Comparison of ENCODE assay signal across 15 cellular contexts in genomic region chr3:18648868-18649450, GRCh38.
DNase-seq lines count a peak whose midpoint lies in the region; ATAC-seq and TF ChIP-seq lines count a peak whose summit lies in the region.
"Had no signal": no experiment of that assay in that cellular context is flagged by ENCODE, and none has a peak within 500 bp of the region (broad histone marks: within the 10 kb centered on the region; RNA-seq: fewer than 3 reads in every experiment).

No MANE protein-coding gene starts in this region.

- intact Hi-C loops in OCI-LY7 (cut with micrococcal nuclease; ENCODE audit: unreplicated experiment): no loop called here
- intact Hi-C loops in colonic mucosa (cut with DNase I): no loop called here

- CTCF ChIA-PET in OCI-LY7 (lab: Charles Lee; ENCODE audit: unreplicated experiment): no interaction called here

- H3K9me3 Mint-ChIP-seq in activated T-cell treated with anti-CD3 and anti-CD28 coated beads, Interleukin-2, amount 50 U/mL, for 24 hours: peaks cover 7% of the 10 kb centered on the region
- H3K9me3 Mint-ChIP-seq in CD4-positive, CD25-positive, alpha-beta regulatory T cell: peaks cover 0 to 2% (median 0%) of the 10 kb centered on the region in 7 donors
- no peaks in the 10 kb centered on the region for H3K9me3 Mint-ChIP-seq in activated naive CD8-positive, alpha-beta T cell treated with anti-CD3 and anti-CD28 coated beads for 36 hours

- no peak for DNase-seq in activated T-cell treated with anti-CD3 and anti-CD28 coated beads, Interleukin-2, amount 50 U/mL, for 24 hours
- DNase-seq in activated T-cell treated with anti-CD3 and anti-CD28 coated beads for 4 hours (no peak), OCI-LY7 (ENCODE audit: low spot score) (no peak), colonic mucosa (no peak)
- DNase-seq in CD4-positive, CD25-positive, alpha-beta regulatory T cell: no peak
- DNase-seq in activated naive CD8-positive, alpha-beta T cell treated with anti-CD3 and anti-CD28 coated beads for 36 hours: no peak
- DNase-seq in effector CD4-positive, alpha-beta T cell: no peak
- DNase-seq: AML-193, DMS53, Kasumi-1, NCI-H1930, NCI-H2171, NCI-H510A had no signal

- H3K79me2 ChIP-seq in OCI-LY7 (ENCODE audit: insufficient read depth, low read depth, low read length): no peaks in the 10 kb centered on the region

- no peaks in the 10 kb centered on the region for H3K9me3 ChIP-seq in CD4-positive, CD25-positive, alpha-beta regulatory T cell (ENCODE audit: control insufficient read depth in 2 of 2, low read length in 2 of 2)
- H3K9me3 ChIP-seq in OCI-LY7 (ENCODE audit: low read length): no peaks in the 10 kb centered on the region
- H3K9me3 ChIP-seq in colonic mucosa: no peaks in the 10 kb centered on the region
- H3K9me3 ChIP-seq: HAP-1 had no signal

- H2AFZ ChIP-seq in OCI-LY7 (ENCODE audit: low read length): peak overlapping the region; percentile 17; the same call in 1 of the 2 replicates

- no peak for TF ChIP-seq CTCF in OCI-LY7 (conservative IDR thresholded peaks at IDR 0.05; ENCODE audit: low read length)
- no peak for TF ChIP-seq CTCF in colonic mucosa (IDR thresholded peaks at IDR 0.05)

- H3K9me2 ChIP-seq in OCI-LY7 (ENCODE audit: insufficient read depth, low read length): no peaks in the 10 kb centered on the region

- H3K4me3 Mint-ChIP-seq in activated T-cell treated with anti-CD3 and anti-CD28 coated beads, Interleukin-2, amount 50 U/mL, for 24 hours: no peak overlapping the region
- no peak overlapping the region for H3K4me3 Mint-ChIP-seq in CD4-positive, CD25-positive, alpha-beta regulatory T cell
- H3K4me3 Mint-ChIP-seq in activated naive CD8-positive, alpha-beta T cell treated with anti-CD3 and anti-CD28 coated beads for 36 hours: no peak overlapping the region

- no peak overlapping the region for H3K9ac ChIP-seq in colonic mucosa (ENCODE audit: low read depth in 2 of 2, low read length in 2 of 2)

- H3K27me3 ChIP-seq in CD4-positive, CD25-positive, alpha-beta regulatory T cell (ENCODE audit: control insufficient read depth, insufficient read depth, low read length): no peaks in the 10 kb centered on the region
- no peaks in the 10 kb centered on the region for H3K27me3 ChIP-seq in colonic mucosa

- H3K36me3 Mint-ChIP-seq in activated T-cell treated with anti-CD3 and anti-CD28 coated beads, Interleukin-2, amount 50 U/mL, for 24 hours (ENCODE audit: low read depth): peaks cover 4% of the 10 kb centered on the region
- H3K36me3 Mint-ChIP-seq in CD4-positive, CD25-positive, alpha-beta regulatory T cell: no peaks in the 10 kb centered on the region
- peaks cover 4% of the 10 kb centered on the region for H3K36me3 Mint-ChIP-seq in activated naive CD8-positive, alpha-beta T cell treated with anti-CD3 and anti-CD28 coated beads for 36 hours

- H3K36me3 ChIP-seq in CD4-positive, CD25-positive, alpha-beta regulatory T cell (ENCODE audit: control insufficient read depth, insufficient read depth, low read length): no peaks in the 10 kb centered on the region
- H3K36me3 ChIP-seq in OCI-LY7 (ENCODE audit: insufficient read depth, low read length) (no peaks in the 10 kb centered on the region), colonic mucosa (no peaks in the 10 kb centered on the region)
- H3K36me3 ChIP-seq: HAP-1 had no signal

- H3K4me1 Mint-ChIP-seq in activated T-cell treated with anti-CD3 and anti-CD28 coated beads, Interleukin-2, amount 50 U/mL, for 24 hours (ENCODE audit: low read depth): peaks cover 94% of the 10 kb centered on the region
- H3K4me1 Mint-ChIP-seq in CD4-positive, CD25-positive, alpha-beta regulatory T cell: peaks cover 7 to 31% (median 22%) of the 10 kb centered on the region in 4 donors
- peaks cover 43% of the 10 kb centered on the region for H3K4me1 Mint-ChIP-seq in activated naive CD8-positive, alpha-beta T cell treated with anti-CD3 and anti-CD28 coated beads for 36 hours

- H3K27ac Mint-ChIP-seq in activated T-cell treated with anti-CD3 and anti-CD28 coated beads, Interleukin-2, amount 50 U/mL, for 24 hours: peak overlapping the region; percentile 99
- H3K27ac Mint-ChIP-seq in CD4-positive, CD25-positive, alpha-beta regulatory T cell: peak overlapping the region in 2 of 3 donors; percentile 84 to 85
- peak overlapping the region; percentile 88 for H3K27ac Mint-ChIP-seq in activated naive CD8-positive, alpha-beta T cell treated with anti-CD3 and anti-CD28 coated beads for 36 hours

- no peaks in the 10 kb centered on the region for H4K20me1 ChIP-seq in OCI-LY7 (ENCODE audit: insufficient read depth, low read length)

- no peak overlapping the region for H3K27ac ChIP-seq in CD4-positive, CD25-positive, alpha-beta regulatory T cell (ENCODE audit: insufficient read depth, low read length, poor library complexity, severe bottlenecking)
- H3K27ac ChIP-seq in OCI-LY7 (ENCODE audit: low read depth, low read length, poor library complexity, severe bottlenecking) (no peak overlapping the region), colonic mucosa (no peak overlapping the region)

- no peak for ATAC-seq in CD4-positive, CD25-positive, alpha-beta regulatory T cell (ENCODE audit: low read depth in 2 of 2)

- no peak overlapping the region for H3K4me2 ChIP-seq in OCI-LY7 (ENCODE audit: low read length)

- no peak overlapping the region for H3K4me3 ChIP-seq in CD4-positive, CD25-positive, alpha-beta regulatory T cell (ENCODE audit: low read depth, low read length)
- H3K4me3 ChIP-seq in OCI-LY7 (ENCODE audit: low read depth, low read length, poor library complexity, severe bottlenecking) (no peak overlapping the region), colonic mucosa (no peak overlapping the region)
- H3K4me3 ChIP-seq: GM12878, HAP-1 had no signal

- no TSS peak for BruUV-seq in OCI-LY7 (replicated peaks; lab: Mats Ljungman, UMichigan)

- POLR2A ChIA-PET in OCI-LY7 (lab: Charles Lee): interaction anchor here (0.6 to 0.7 kb wide), 3 partner anchors 40 to 1032 kb away, joined by 3 to 4 read pairs (median 3); no protein-coding TSS in a partner anchor

- H3K4me1 ChIP-seq in CD4-positive, CD25-positive, alpha-beta regulatory T cell (ENCODE audit: control insufficient read depth, insufficient read depth, low read length, poor library complexity, severe bottlenecking): peaks cover 19% of the 10 kb centered on the region
- no peaks in the 10 kb centered on the region for H3K4me1 ChIP-seq in OCI-LY7 (ENCODE audit: insufficient read depth, low read length, poor library complexity, severe bottlenecking)
- no peaks in the 10 kb centered on the region for H3K4me1 ChIP-seq in colonic mucosa
- H3K4me1 ChIP-seq: HAP-1 had no signal

- H3K27me3 Mint-ChIP-seq in activated T-cell treated with anti-CD3 and anti-CD28 coated beads, Interleukin-2, amount 50 U/mL, for 24 hours: no peaks in the 10 kb centered on the region
- no peaks in the 10 kb centered on the region for H3K27me3 Mint-ChIP-seq in CD4-positive, CD25-positive, alpha-beta regulatory T cell
- H3K27me3 Mint-ChIP-seq in activated naive CD8-positive, alpha-beta T cell treated with anti-CD3 and anti-CD28 coated beads for 36 hours: no peaks in the 10 kb centered on the region
